Comparison of ENCODE assay signal across 13 cellular contexts in the genomic region with DNA sequence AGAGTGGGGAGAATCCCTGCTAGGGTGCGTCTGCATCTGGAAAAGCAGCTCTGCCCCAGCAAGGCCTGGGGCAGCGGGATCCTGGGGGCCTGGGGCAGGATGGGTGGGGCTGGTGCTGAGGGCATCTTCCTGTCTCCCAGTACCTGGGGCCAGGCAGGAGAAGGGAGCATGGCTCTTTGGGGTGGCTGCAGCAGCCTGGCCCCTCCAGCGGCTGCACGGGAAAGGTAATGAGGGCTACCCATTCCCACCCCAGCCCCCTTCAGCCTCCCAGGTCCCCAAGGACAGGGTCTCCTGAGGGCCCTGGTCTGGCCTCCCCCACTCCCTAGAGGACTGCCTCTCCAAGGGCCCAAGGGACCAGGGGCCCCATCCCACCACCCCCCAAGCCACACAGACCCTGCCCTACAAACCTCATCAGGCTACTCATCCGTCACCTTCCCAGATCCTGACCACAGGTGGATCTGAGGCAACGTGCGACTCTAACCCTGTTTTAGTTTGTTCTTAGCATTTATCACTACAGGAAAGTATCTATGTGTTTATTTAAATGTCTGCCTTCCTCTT. TPM values are rescaled to one million over a fixed set of nuclear protein-coding genes. Genes with fewer than 3 reads are reported as not detected.
DNase-seq lines count a peak whose midpoint lies in the region; ATAC-seq, FAIRE-seq and TF ChIP-seq lines count a peak whose summit lies in the region.
"Had no signal": no experiment of that assay in that cellular context is flagged by ENCODE, and none has a peak within 500 bp of the region (broad histone marks: within the 10 kb centered on the region; RNA-seq: fewer than 3 reads in every experiment).

No MANE protein-coding gene starts in this region.

- no peak overlapping the region for H3K27ac ChIP-seq in H9 (ENCODE audit: insufficient read length, low read depth, low read length)
- no peak overlapping the region for H3K27ac ChIP-seq in K562 (ENCODE audit: extremely low read depth, low read depth, low read length)
- H3K27ac ChIP-seq in mesendoderm (ENCODE audit: low read depth, low read length) = peak overlapping the region; percentile 14
- H3K27ac ChIP-seq in effector memory CD4-positive, alpha-beta T cell (ENCODE audit: insufficient read depth, low read length, poor library complexity, severe bottlenecking) = no peak overlapping the region
- H3K27ac ChIP-seq: thyroid gland had no signal

- 0 out of 2 replicates have a peak overlapping the region, but pooled peaks have one; percentile 24 for H3K14ac ChIP-seq in H9 (ENCODE audit: insufficient read depth, low read length)

- H4K8ac ChIP-seq in H9 (replicated peaks; ENCODE audit: insufficient read length, low read depth, low read length) (no peak overlapping the region), mesendoderm (ENCODE audit: low read depth, low read length) (no peak overlapping the region)

- no peaks in the 10 kb centered on the region for H3K36me3 ChIP-seq in K562 (ENCODE audit: control insufficient read depth, insufficient read depth, low read length)
- H3K36me3 ChIP-seq in mesendoderm (ENCODE audit: control insufficient read depth, insufficient read depth, low read length) = no peaks in the 10 kb centered on the region
- H3K36me3 ChIP-seq in effector memory CD4-positive, alpha-beta T cell (ENCODE audit: control insufficient read depth, insufficient read depth, low read length) = no peaks in the 10 kb centered on the region
- H3K36me3 ChIP-seq: thyroid gland had no signal

- no peak overlapping the region for H2AFZ ChIP-seq in H9 (ENCODE audit: low read length)
- peak overlapping the region; percentile 2; the same call in 1 of the 2 replicates for H2AFZ ChIP-seq in K562 (ENCODE audit: low read depth, low read length)

- H2BK12ac ChIP-seq in H9 (ENCODE audit: insufficient read length, low read depth, low read length) = no peak overlapping the region

- H3K9ac ChIP-seq in H9 (ENCODE audit: extremely low read depth, insufficient read length, low read length) (no peak overlapping the region), K562 (ENCODE audit: insufficient read depth in 1 of 2, low read depth in 2 of 2, low read length in 2 of 2) (no peak overlapping the region), mesendoderm (ENCODE audit: low read length) (no peak overlapping the region)

- H3K9me3 Mint-ChIP-seq in H9 = no peaks in the 10 kb centered on the region

- no TSS peak for BruUV-seq in K562 (replicated peaks; lab: Mats Ljungman, UMichigan)

- H3K23ac ChIP-seq in H9 (ENCODE audit: insufficient read length, low read depth, low read length) (no peak overlapping the region), mesendoderm (ENCODE audit: low read length) (no peak overlapping the region)

- H4K5ac ChIP-seq in H9 (ENCODE audit: insufficient read length, low read depth, low read length) (no peak overlapping the region), mesendoderm (ENCODE audit: low read length) (no peak overlapping the region)

- H3K18ac ChIP-seq in H9 (ENCODE audit: insufficient read length, low read depth, low read length) = no peak overlapping the region
- H3K18ac ChIP-seq in mesendoderm (ENCODE audit: low read length) = peak overlapping the region; percentile 72

- H2BK5ac ChIP-seq in H9 (ENCODE audit: insufficient read length, low read length) = no peak overlapping the region
- H2BK5ac ChIP-seq in mesendoderm (ENCODE audit: low read length) = peak overlapping the region; percentile 64

- H4K20me1 ChIP-seq in H9 (ENCODE audit: control insufficient read depth, insufficient read depth, insufficient read length) = no peaks in the 10 kb centered on the region
- H4K20me1 ChIP-seq in K562 (replicated peaks; ENCODE audit: control insufficient read depth, insufficient read depth, low read length) = no peaks in the 10 kb centered on the region

- FAIRE-seq in K562 (lab: Jason Lieb, UNC) = no peak

- no peaks in the 10 kb centered on the region; a peak in 2 of 7 replicates for H3K36me3 Mint-ChIP-seq in H9 (ENCODE audit: insufficient read depth in 1 of 3, low read depth in 3 of 3)

- no peak for ATAC-seq in K562
- ATAC-seq in HG02763 (IDR thresholded peaks at IDR 0.05; ENCODE audit: unreplicated experiment) = no peak
- no peak for ATAC-seq in GM21723 (IDR thresholded peaks at IDR 0.05; ENCODE audit: unreplicated experiment)

- no peak for TF ChIP-seq RAD21 in K562 (CRISPR knock-in tag; conservative IDR thresholded peaks at IDR 0.05 in 1 of 2, IDR thresholded peaks at IDR 0.05 in 1 of 2)

- no peak for TF ChIP-seq POLR2A in K562 (conservative IDR thresholded peaks at IDR 0.05)

- intact Hi-C loops in K562 (cut with micrococcal nuclease) = no loop called here

- H2BK120ac ChIP-seq in H9 (ENCODE audit: low read depth, low read length, poor library complexity, severe bottlenecking) (no peak overlapping the region), mesendoderm (ENCODE audit: low read depth, low read length) (peak overlapping the region; percentile 56)

- H4K91ac ChIP-seq in H9 (ENCODE audit: insufficient read length, low read depth, low read length) = no peak overlapping the region

- CTCF ChIA-PET in K562 (lab: Yijun Ruan, JAX; ENCODE audit: low intra/inter-chr PET ratio) = no interaction called here

- no peaks in the 10 kb centered on the region for H3K79me2 ChIP-seq in H9 (ENCODE audit: insufficient read depth, low read length)
- no peaks in the 10 kb centered on the region for H3K79me2 ChIP-seq in K562 (ENCODE audit: control insufficient read depth, insufficient read depth, low read length)
- no peaks in the 10 kb centered on the region for H3K79me2 ChIP-seq in mesendoderm (ENCODE audit: control insufficient read depth, insufficient read depth, low read length)

- H3K4me2 ChIP-seq in H9 (ENCODE audit: insufficient read depth, insufficient read length, low read length) = no peak overlapping the region
- H3K4me2 ChIP-seq in K562 (ENCODE audit: insufficient read depth, low read length) = no peak overlapping the region
- H3K4me2 ChIP-seq in mesendoderm (ENCODE audit: low read length) = no peak overlapping the region

- TF ChIP-seq CTCF in H9 (conservative IDR thresholded peaks at IDR 0.05) (no peak), K562 (IDR thresholded peaks at IDR 0.05 in 2 of 3, conservative IDR thresholded peaks at IDR 0.05 in 1 of 3; ENCODE audit: insufficient read depth in 2 of 3, low read depth in 1 of 3, low read length in 3 of 3) (no peak)

- H3K56ac ChIP-seq in H9 (ENCODE audit: insufficient read length, low read depth, low read length) (no peak overlapping the region), mesendoderm (ENCODE audit: low read length) (peak overlapping the region; percentile 49)

- H3K27me3 Mint-ChIP-seq in H9 (ENCODE audit: low read depth) = no peaks in the 10 kb centered on the region

- H3K9me3 ChIP-seq in H9 (ENCODE audit: control insufficient read depth, low read depth, low read length) (no peaks in the 10 kb centered on the region), K562 (replicated peaks; ENCODE audit: control insufficient read depth, insufficient read depth, low read depth, low read length) (no peaks in the 10 kb centered on the region)
- no peaks in the 10 kb centered on the region for H3K9me3 ChIP-seq in effector memory CD4-positive, alpha-beta T cell (ENCODE audit: control insufficient read depth, low read length)
- H3K9me3 ChIP-seq: thyroid gland had no signal

- H2AK5ac ChIP-seq in H9 (ENCODE audit: insufficient read length, low read length) = no peak overlapping the region
- peak overlapping the region; percentile 72 for H2AK5ac ChIP-seq in mesendoderm (ENCODE audit: low read length)

- H2BK20ac ChIP-seq in H9 (ENCODE audit: low read depth, low read length, poor library complexity, severe bottlenecking) = no peak overlapping the region

- H3K79me1 ChIP-seq in H9 (ENCODE audit: insufficient read depth, low read depth, low read length, poor library complexity, severe bottlenecking) (no peaks in the 10 kb centered on the region), mesendoderm (ENCODE audit: low read length) (no peaks in the 10 kb centered on the region)

- H3K4ac ChIP-seq in H9 (ENCODE audit: low read depth, low read length) = no peak overlapping the region
- H3K4ac ChIP-seq in mesendoderm (ENCODE audit: low read depth, low read length) = peak overlapping the region; percentile 96

- H3K27me3 ChIP-seq in H9 (ENCODE audit: insufficient read depth, low read length) (no peaks in the 10 kb centered on the region), K562 (ENCODE audit: control insufficient read depth in 2 of 2, insufficient read depth in 2 of 2, low read length in 2 of 2) (no peaks in the 10 kb centered on the region), mesendoderm (ENCODE audit: insufficient read depth, low read length, poor library complexity) (no peaks in the 10 kb centered on the region)
- peaks cover 21% of the 10 kb centered on the region for H3K27me3 ChIP-seq in effector memory CD4-positive, alpha-beta T cell (replicated peaks; ENCODE audit: control insufficient read depth, insufficient read depth, low read length, poor library complexity, severe bottlenecking)
- H3K27me3 ChIP-seq: thyroid gland had no signal

- DNase-seq in 8988T = peak; percentile 28
- DNase-seq in H9 = no peak
- DNase-seq in K562 (ENCODE audit: extremely low read depth in 1 of 4, low spot score in 3 of 4) = no peak
- no peak for DNase-seq in mesendoderm
- DNase-seq in effector memory CD4-positive, alpha-beta T cell = no peak
- no peak for DNase-seq in AML-193 (lab: John Stamatoyannopoulos, UW)
- DNase-seq: activated effector memory CD4-positive, alpha-beta T cell treated with Interleukin-2 at 50 U/mL for 16 hours; amniotic stem cell; cortex of kidney; thyroid gland had no signal

- no peak overlapping the region for H3T11ph ChIP-seq in H9 (ENCODE audit: low read length)

- POLR2A ChIA-PET in K562 (lab: Yijun Ruan, JAX) = interaction anchor here (1.9 kb wide), 1 partner anchor 9 kb away, joined by 5 read pairs; no protein-coding TSS in a partner anchor

- no peak overlapping the region for H3K4me3 Mint-ChIP-seq in H9

- no peak for TF ChIP-seq EP300 in K562 (IDR thresholded peaks at IDR 0.05; ENCODE audit: low read length)

- peaks cover 38 to 58% of the 10 kb centered on the region in 2 experiments for H3K4me1 Mint-ChIP-seq in H9

- H3K27ac Mint-ChIP-seq in H9 = peak overlapping the region in 2 of 3 experiments; percentile 82 to 91; a peak in 5 of 7 replicates

- in situ Hi-C loops in K562 (cut with MboI) = no loop called here

- H3K4me1 ChIP-seq in H9 (ENCODE audit: insufficient read depth, low read length) (peaks cover 5% of the 10 kb centered on the region; the same call in 1 of the 2 replicates), K562 (replicated peaks in 1 of 2; ENCODE audit: control insufficient read depth in 2 of 2, insufficient read depth in 2 of 2, low read length in 2 of 2) (peaks cover 3 to 43% of the 10 kb centered on the region in 2 experiments; a peak in 4 of 5 replicates), mesendoderm (ENCODE audit: control insufficient read depth, low read depth, low read length) (peaks cover 5% of the 10 kb centered on the region)
- H3K4me1 ChIP-seq in effector memory CD4-positive, alpha-beta T cell (ENCODE audit: control insufficient read depth, insufficient read depth, low read length, poor library complexity, severe bottlenecking) = peaks cover 5% of the 10 kb centered on the region

- WGBS in H9 (ENCODE audit: extremely low coverage, insufficient read length, low lambda C conversion rate) = no CpG with 5 or more reads among the region's 7 CpGs
- WGBS in K562 (ENCODE audit: insufficient coverage, low coverage, missing lambda C conversion rate) = 64% methylated on average over 4 of the region's 7 CpGs
- no CpG with 5 or more reads among the region's 7 CpGs for WGBS in mesendoderm (ENCODE audit: extremely low coverage, insufficient coverage, low lambda C conversion rate)

- H3K9me1 ChIP-seq in K562 (ENCODE audit: control insufficient read depth, insufficient read depth, low read length) = no peaks in the 10 kb centered on the region

- H3K23me2 ChIP-seq in H9 (ENCODE audit: insufficient read length, low read depth, low read length, poor library complexity, severe bottlenecking) = peaks cover 3% of the 10 kb centered on the region

- H2BK15ac ChIP-seq in H9 (ENCODE audit: low read depth, low read length) (no peak overlapping the region), mesendoderm (replicated peaks; ENCODE audit: low read depth) (no peak overlapping the region)

- H3K4me3 ChIP-seq in K562 = no peak overlapping the region
- H3K4me3 ChIP-seq in mesendoderm (ENCODE audit: low read length) = no peak overlapping the region
- H3K4me3 ChIP-seq in effector memory CD4-positive, alpha-beta T cell (ENCODE audit: insufficient read depth, low read depth, low read length, poor library complexity, severe bottlenecking) = no peak overlapping the region
- H3K4me3 ChIP-seq: thyroid gland had no signal

RNA-seq across cellular contexts. Expression of a gene that starts 0.9 kb away (rescaled TPM):
- total RNA-seq in H9 (2021) (3.1 and 3.2 TPM in 2 replicates), K562 (2014; rRNA removed) (not detected in 2 replicates), K562 (2014; rRNA removed; fragmentation: Illumina TruSeq; extraction: Trizol) (not detected in 2 replicates), K562 (2015; rRNA removed; fragmentation: Illumina TruSeq; extraction: Trizol) (not detected in 2 replicates), K562 (2021) (not detected in 2 replicates)
- total RNA-seq in K562 (2011; cell fraction: chromatin; rRNA removed; ENCODE audit: low replicate concordance) = not detected in 2 replicates
- total RNA-seq in K562 (2011; cell fraction: nucleolus; rRNA removed) = not detected in 2 replicates
- 0.37 TPM in 1 of 2 replicates, not detected in the other for total RNA-seq in K562 (2011; cell fraction: nucleoplasm; rRNA removed)
- polyA plus RNA-seq in K562 (2011; rRNA removed) (not detected in 2 replicates), K562 (2014; fragmentation: Illumina TruSeq; extraction: Trizol) (not detected in 2 replicates), K562 (2014; fragmentation: Nextera tagmentation; extraction: Ambion mirVana) (not detected), K562 (2014; rRNA removed) (not detected in 2 replicates)
- not detected in 2 replicates for polyA plus RNA-seq in K562 (2011; cell fraction: cytosol; rRNA removed)
- not detected in 2 replicates for polyA plus RNA-seq in K562 (2011; cell fraction: nucleus; rRNA removed)
- 0.11 TPM in 1 of 2 replicates, not detected in the other for polyA plus RNA-seq in K562 (2012)
- polyA minus RNA-seq in K562 (2011; rRNA and poly(A)+ RNA removed) = not detected in 2 replicates
- not detected in 2 replicates for polyA minus RNA-seq in K562 (2011; cell fraction: cytosol; rRNA and poly(A)+ RNA removed)
- not detected in 2 replicates for polyA minus RNA-seq in K562 (2011; cell fraction: nucleus; rRNA and poly(A)+ RNA removed)
- 1.2 TPM for polyA plus RNA-seq in mesendoderm (2013, experiment 1 of 2)
- 1.4 TPM for polyA plus RNA-seq in mesendoderm (2013, experiment 2 of 2)

RNA-seq across cellular contexts. Expression of a gene that starts 13.5 kb away (rescaled TPM):
- total RNA-seq in H9 (2021) (55.6 and 57.1 TPM in 2 replicates), K562 (2014; rRNA removed) (4.0 and 4.6 TPM in 2 replicates), K562 (2014; rRNA removed; fragmentation: Illumina TruSeq; extraction: Trizol) (0.03 and 0.04 TPM in 2 replicates), K562 (2015; rRNA removed; fragmentation: Illumina TruSeq; extraction: Trizol) (0.98 and 1.2 TPM in 2 replicates), K562 (2021) (6.4 and 7.1 TPM in 2 replicates)
- 0.76 and 5.5 TPM in 2 replicates for total RNA-seq in K562 (2011; cell fraction: chromatin; rRNA removed; ENCODE audit: low replicate concordance)
- 5.1 and 7.2 TPM in 2 replicates for total RNA-seq in K562 (2011; cell fraction: nucleolus; rRNA removed)
- 1.9 and 3.4 TPM in 2 replicates for total RNA-seq in K562 (2011; cell fraction: nucleoplasm; rRNA removed)
- polyA plus RNA-seq in K562 (2011; rRNA removed) (0.85 and 1.6 TPM in 2 replicates), K562 (2014; fragmentation: Illumina TruSeq; extraction: Trizol) (0.16 and 0.84 TPM in 2 replicates), K562 (2014; fragmentation: Nextera tagmentation; extraction: Ambion mirVana) (under 1 TPM; 0.01 to 0.06 TPM), K562 (2014; rRNA removed) (2.6 and 3.0 TPM in 2 replicates)
- polyA plus RNA-seq in K562 (2011; cell fraction: cytosol; rRNA removed) = 1.3 and 7.5 TPM in 2 replicates
- 3.0 and 6.5 TPM in 2 replicates for polyA plus RNA-seq in K562 (2011; cell fraction: nucleus; rRNA removed)
- 3.8 and 6.1 TPM in 2 replicates for polyA plus RNA-seq in K562 (2012)
- polyA minus RNA-seq in K562 (2011; rRNA and poly(A)+ RNA removed) = 0.42 and 0.69 TPM in 2 replicates
- polyA minus RNA-seq in K562 (2011; cell fraction: cytosol; rRNA and poly(A)+ RNA removed) = 2.0 and 2.4 TPM in 2 replicates
- 2.7 and 4.3 TPM in 2 replicates for polyA minus RNA-seq in K562 (2011; cell fraction: nucleus; rRNA and poly(A)+ RNA removed)
- 21.5 TPM for polyA plus RNA-seq in mesendoderm (2013, experiment 1 of 2)
- 21.0 TPM for polyA plus RNA-seq in mesendoderm (2013, experiment 2 of 2)

RNA-seq across cellular contexts. Expression of a gene that starts 14.9 kb away (rescaled TPM):
- total RNA-seq in H9 (2021) (156 and 162 TPM in 2 replicates), K562 (2014; rRNA removed) (352 and 355 TPM in 2 replicates), K562 (2014; rRNA removed; fragmentation: Illumina TruSeq; extraction: Trizol) (208 and 222 TPM in 2 replicates), K562 (2015; rRNA removed; fragmentation: Illumina TruSeq; extraction: Trizol) (205 and 216 TPM in 2 replicates), K562 (2021) (224 and 229 TPM in 2 replicates)
- total RNA-seq in K562 (2011; cell fraction: chromatin; rRNA removed; ENCODE audit: low replicate concordance) = 98.1 and 170 TPM in 2 replicates
- total RNA-seq in K562 (2011; cell fraction: nucleolus; rRNA removed) = 136 and 139 TPM in 2 replicates
- 122 and 137 TPM in 2 replicates for total RNA-seq in K562 (2011; cell fraction: nucleoplasm; rRNA removed)
- polyA plus RNA-seq in K562 (2011; rRNA removed) (144 and 187 TPM in 2 replicates), K562 (2014; fragmentation: Illumina TruSeq; extraction: Trizol) (180 and 264 TPM in 2 replicates), K562 (2014; fragmentation: Nextera tagmentation; extraction: Ambion mirVana) (100 to 1,000 TPM; 570 to 671 TPM), K562 (2014; rRNA removed) (420 and 491 TPM in 2 replicates)
- polyA plus RNA-seq in K562 (2011; cell fraction: cytosol; rRNA removed) = 164 and 188 TPM in 2 replicates
- 104 and 152 TPM in 2 replicates for polyA plus RNA-seq in K562 (2011; cell fraction: nucleus; rRNA removed)
- polyA plus RNA-seq in K562 (2012) = 195 and 375 TPM in 2 replicates
- 121 and 163 TPM in 2 replicates for polyA minus RNA-seq in K562 (2011; rRNA and poly(A)+ RNA removed)
- 99.9 and 107 TPM in 2 replicates for polyA minus RNA-seq in K562 (2011; cell fraction: cytosol; rRNA and poly(A)+ RNA removed)
- 44.2 and 57.5 TPM in 2 replicates for polyA minus RNA-seq in K562 (2011; cell fraction: nucleus; rRNA and poly(A)+ RNA removed)
- 287 TPM for polyA plus RNA-seq in mesendoderm (2013, experiment 1 of 2)
- 288 TPM for polyA plus RNA-seq in mesendoderm (2013, experiment 2 of 2)

RNA-seq across cellular contexts. Expression of a gene that starts 22.9 kb away (rescaled TPM):
- 160 and 173 TPM in 2 replicates for total RNA-seq in H9 (2021)
- total RNA-seq in K562 (2011; cell fraction: chromatin; rRNA removed; ENCODE audit: low replicate concordance) = 996 and 1,265 TPM in 2 replicates
- 508 and 525 TPM in 2 replicates for total RNA-seq in K562 (2011; cell fraction: nucleolus; rRNA removed)
- total RNA-seq in K562 (2011; cell fraction: nucleoplasm; rRNA removed) = 788 and 831 TPM in 2 replicates
- total RNA-seq in K562 (2014; rRNA removed) = 147 and 176 TPM in 2 replicates
- total RNA-seq in K562 (2014; rRNA removed; fragmentation: Illumina TruSeq; extraction: Trizol) = 65.1 and 66.7 TPM in 2 replicates
- 91.0 and 94.5 TPM in 2 replicates for total RNA-seq in K562 (2015; rRNA removed; fragmentation: Illumina TruSeq; extraction: Trizol)
- 141 and 167 TPM in 2 replicates for total RNA-seq in K562 (2021)
- polyA plus RNA-seq in K562 (2011; rRNA removed) = 236 and 265 TPM in 2 replicates
- polyA plus RNA-seq in K562 (2011; cell fraction: cytosol; rRNA removed) = 71.9 and 133 TPM in 2 replicates
- polyA plus RNA-seq in K562 (2011; cell fraction: nucleus; rRNA removed) = 2,539 and 2,548 TPM in 2 replicates
- polyA plus RNA-seq in K562 (2012) = 104 and 250 TPM in 2 replicates
- polyA plus RNA-seq in K562 (2014; fragmentation: Illumina TruSeq; extraction: Trizol) = 81.0 and 89.7 TPM in 2 replicates
- 1 to 10 TPM; 2.8 to 5.6 TPM for polyA plus RNA-seq in K562 (2014; fragmentation: Nextera tagmentation; extraction: Ambion mirVana)
- polyA plus RNA-seq in K562 (2014; rRNA removed) = 245 and 287 TPM in 2 replicates
- polyA minus RNA-seq in K562 (2011; rRNA and poly(A)+ RNA removed) = 70.2 and 76.2 TPM in 2 replicates
- polyA minus RNA-seq in K562 (2011; cell fraction: cytosol; rRNA and poly(A)+ RNA removed) = 31.4 and 45.0 TPM in 2 replicates
- 260 and 342 TPM in 2 replicates for polyA minus RNA-seq in K562 (2011; cell fraction: nucleus; rRNA and poly(A)+ RNA removed)
- 65.2 TPM for polyA plus RNA-seq in mesendoderm (2013, experiment 1 of 2)
- polyA plus RNA-seq in mesendoderm (2013, experiment 2 of 2) = 61.8 TPM

RNA-seq across cellular contexts. Expression of a gene that starts 27.5 kb away (rescaled TPM):
- total RNA-seq in H9 (2021) = 7.5 and 7.7 TPM in 2 replicates
- 0.21 TPM in 1 of 2 replicates, not detected in the other for total RNA-seq in K562 (2011; cell fraction: chromatin; rRNA removed; ENCODE audit: low replicate concordance)
- total RNA-seq in K562 (2011; cell fraction: nucleolus; rRNA removed) = under 0.01 and 0.13 TPM in 2 replicates
- total RNA-seq in K562 (2011; cell fraction: nucleoplasm; rRNA removed) = 0.07 and 0.23 TPM in 2 replicates
- total RNA-seq in K562 (2014; rRNA removed) = not detected in 2 replicates
- total RNA-seq in K562 (2014; rRNA removed; fragmentation: Illumina TruSeq; extraction: Trizol) = not detected in 2 replicates
- not detected in 2 replicates for total RNA-seq in K562 (2015; rRNA removed; fragmentation: Illumina TruSeq; extraction: Trizol)
- 0.18 and 0.60 TPM in 2 replicates for total RNA-seq in K562 (2021)
- polyA plus RNA-seq in K562 (2011; rRNA removed) = 0.03 and 0.04 TPM in 2 replicates
- 0.09 and 0.16 TPM in 2 replicates for polyA plus RNA-seq in K562 (2011; cell fraction: cytosol; rRNA removed)
- polyA plus RNA-seq in K562 (2011; cell fraction: nucleus; rRNA removed) = 0.10 and 0.21 TPM in 2 replicates
- 0.05 and 0.39 TPM in 2 replicates for polyA plus RNA-seq in K562 (2012)
- polyA plus RNA-seq in K562 (2014; fragmentation: Illumina TruSeq; extraction: Trizol) = not detected in 2 replicates
- polyA plus RNA-seq in K562 (2014; fragmentation: Nextera tagmentation; extraction: Ambion mirVana) = not detected
- polyA plus RNA-seq in K562 (2014; rRNA removed) = not detected in 2 replicates
- polyA minus RNA-seq in K562 (2011; rRNA and poly(A)+ RNA removed) = not detected in 2 replicates
- polyA minus RNA-seq in K562 (2011; cell fraction: cytosol; rRNA and poly(A)+ RNA removed) = not detected in 2 replicates
- polyA minus RNA-seq in K562 (2011; cell fraction: nucleus; rRNA and poly(A)+ RNA removed) = 0.11 TPM in 1 of 2 replicates, not detected in the other
- 0.67 TPM for polyA plus RNA-seq in mesendoderm (2013, experiment 1 of 2)
- polyA plus RNA-seq in mesendoderm (2013, experiment 2 of 2) = 0.63 TPM
- polyA plus RNA-seq: AG04450 had no signal
